8 cellular contexts compared by ENCODE assay signal in genomic region chr11:34840736-34841386, GRCh38.
DNase-seq lines count a peak whose midpoint lies in the region; ATAC-seq, FAIRE-seq and TF ChIP-seq lines count a peak whose summit lies in the region.

No MANE protein-coding gene starts in this region.

- H3K36me3 ChIP-seq in esophagus (ENCODE audit: control insufficient read depth in 2 of 2, insufficient read depth in 2 of 2, low read length in 1 of 2): no peaks in the 10 kb centered on the region
- H3K36me3 ChIP-seq in spleen: no peaks in the 10 kb centered on the region
- no peaks in the 10 kb centered on the region for H3K36me3 ChIP-seq in suprapubic skin

- no peak for TF ChIP-seq POLR2A in spleen (IDR thresholded peaks at IDR 0.05)
- TF ChIP-seq POLR2A in suprapubic skin (IDR thresholded peaks at IDR 0.05): no peak

- H3K9me3 ChIP-seq in esophagus (ENCODE audit: control insufficient read depth in 2 of 2, insufficient read depth in 1 of 2, low read depth in 1 of 2, low read length in 1 of 2) (no peaks in the 10 kb centered on the region), spleen (no peaks in the 10 kb centered on the region), suprapubic skin (no peaks in the 10 kb centered on the region)

- H3K4me1 ChIP-seq in esophagus (ENCODE audit: control insufficient read depth in 2 of 2, insufficient read depth in 2 of 2, low read length in 1 of 2) (peaks cover 0 to 13% of the 10 kb centered on the region in 2 donors), spleen (no peaks in the 10 kb centered on the region), suprapubic skin (peaks cover 30% of the 10 kb centered on the region)

- peak; percentile 85 for ATAC-seq in HG03442 (IDR thresholded peaks at IDR 0.05; ENCODE audit: unreplicated experiment)

- WGBS in esophagus, 2 donors: 40 to 47% methylated on average over 4 of the region's 4 CpGs
- 38 to 54% (median 49%) methylated on average over 4 of the region's 4 CpGs for WGBS in spleen, 5 donors
- 82% methylated on average over 3 of the region's 4 CpGs for WGBS in suprapubic skin

- H3K27ac ChIP-seq in esophagus (ENCODE audit: low read depth in 2 of 2, low read length in 1 of 2) (peak overlapping the region; percentile 14 to 90), spleen (no peak overlapping the region), suprapubic skin (no peak overlapping the region)

- in situ Hi-C loops in SK-MEL-5 (cut with HindIII; ENCODE audit: low pct_unique_long_range_greater_than_20kb, low sequenced_read_pairs): no loop called here

- TF ChIP-seq EP300 in suprapubic skin (IDR thresholded peaks at IDR 0.05): no peak

- H3K4me3 ChIP-seq in esophagus (ENCODE audit: low read depth in 1 of 2, low read length in 2 of 2) (no peak overlapping the region), spleen (no peak overlapping the region), suprapubic skin (no peak overlapping the region)

- TF ChIP-seq CTCF in D721Med (IDR thresholded peaks at IDR 0.05; ENCODE audit: insufficient read depth, missing control alignments) (peak; percentile 63), spleen (IDR thresholded peaks at IDR 0.05 in 8 of 11, conservative IDR thresholded peaks at IDR 0.05 in 3 of 11) (peak in 8 of 11 experiments; percentile 27 to 67 (median 53)), suprapubic skin (IDR thresholded peaks at IDR 0.05) (peak in 1 of 2 donors; percentile 41)

- no peaks in the 10 kb centered on the region for H3K27me3 ChIP-seq in esophagus (ENCODE audit: control insufficient read depth in 1 of 2, insufficient read depth in 2 of 2, low read length in 2 of 2)
- H3K27me3 ChIP-seq in spleen (replicated peaks in 1 of 7): peaks cover 0 to 6% (median 0%) of the 10 kb centered on the region in 7 donors
- no peaks in the 10 kb centered on the region for H3K27me3 ChIP-seq in suprapubic skin

- DNase-seq in D721Med (ENCODE audit: insufficient read length, low spot score) (no peak), GM19240 (ENCODE audit: insufficient read length, low spot score) (peak; percentile 30), SK-MEL-5 (ENCODE audit: low read depth, low spot score) (peak; percentile 74), spleen (no peak), OCI-M2 (lab: John Stamatoyannopoulos, UW; ENCODE audit: unreplicated experiment) (no peak), suprapubic skin (ENCODE audit: low spot score in 2 of 2) (no peak)

- FAIRE-seq in D721Med (lab: Jason Lieb, UNC): no peak

- intact Hi-C loops in spleen (cut with DNase I; ENCODE audit: low total_unique reads): no loop called here

Comparison
In these comparisons a context has a peak if more than half of its experiments do, and no peak if none do; other contexts are left out.
1. DNase-seq: peak in GM19240 (single experiment) and SK-MEL-5 (single experiment); none in D721Med (single experiment), spleen (single experiment), OCI-M2 (single experiment) and suprapubic skin (0 of 2).
2. H3K27ac ChIP-seq: peak in esophagus (2 of 2); none in spleen (0 of 8) and suprapubic skin (single experiment).